27 cellular contexts compared by ENCODE assay signal in the genomic region with DNA sequence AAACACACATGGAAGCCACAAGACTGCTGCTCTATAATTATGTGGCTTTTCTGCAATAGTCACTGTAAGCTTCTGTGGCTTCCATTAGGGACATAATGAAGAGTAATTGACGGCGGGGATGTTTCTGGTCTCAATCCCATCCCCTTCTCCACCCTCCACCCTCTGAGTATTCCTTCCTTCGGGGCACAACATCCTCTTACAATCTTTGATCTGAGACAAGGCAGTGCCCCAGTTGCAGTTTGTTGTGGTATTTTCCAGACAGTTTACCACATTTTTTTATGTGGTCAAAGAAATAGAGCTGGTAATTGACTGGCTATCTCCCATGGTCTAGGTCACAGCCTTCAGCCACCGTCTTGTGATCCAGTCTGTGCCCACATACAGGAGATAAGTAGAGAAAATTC.
A peak's percentile ranks its signal among the peaks of the same experiment; 100 is the strongest.
DNase-seq lines count a peak whose midpoint lies in the region; ATAC-seq and TF ChIP-seq lines count a peak whose summit lies in the region.
"Had no signal": no experiment of that assay in that cellular context is flagged by ENCODE, and none has a peak within 500 bp of the region (broad histone marks: within the 10 kb centered on the region; RNA-seq: fewer than 3 reads in every experiment).

No MANE protein-coding gene starts in this region.

- H3K9me1 ChIP-seq in IMR-90 (ENCODE audit: insufficient read depth, low read length), result peaks cover 3% of the 10 kb centered on the region

- H3K79me1 ChIP-seq in IMR-90 (ENCODE audit: low read depth in 1 of 2, low read length in 2 of 2), result no peaks in the 10 kb centered on the region

- peak overlapping the region; percentile 25; the same call in 1 of the 2 replicates for H2BK20ac ChIP-seq in IMR-90 (ENCODE audit: low read depth, low read length)

- H3K4me1 ChIP-seq in BE2C, result peaks cover 7% of the 10 kb centered on the region
- H3K4me1 ChIP-seq in IMR-90 (ENCODE audit: control insufficient read depth, insufficient read depth, low read length), result no peaks in the 10 kb centered on the region
- H3K4me1 ChIP-seq: A549, right atrium auricular region had no signal

- H3K4me3 ChIP-seq in BE2C (ENCODE audit: low read depth, low read length) (no peak overlapping the region), IMR-90 (ENCODE audit: insufficient read depth, low read depth, low read length) (no peak overlapping the region)
- H3K4me3 ChIP-seq: A549, right atrium auricular region, tibial nerve had no signal

- H3K9me3 ChIP-seq in BE2C (no peaks in the 10 kb centered on the region), IMR-90 (ENCODE audit: control insufficient read depth, insufficient read depth, low read length) (no peaks in the 10 kb centered on the region)
- H3K9me3 ChIP-seq: A549, right atrium auricular region, tibial nerve had no signal

- H2AFZ ChIP-seq in IMR-90 (replicated peaks; ENCODE audit: low read length, poor library complexity), result no peak overlapping the region

- DNase-seq in BE2C (peak; percentile 18), IMR-90 (no peak), SW480 (ENCODE audit: low spot score) (peak; percentile 61), glomerular visceral epithelial cell (ENCODE audit: extremely low spot score) (peak; percentile 31), SHP77 treated with DMSO at 0.1 percent for 48 hours (lab: John Stamatoyannopoulos, UW) (no peak), GDM1 (lab: John Stamatoyannopoulos, UW) (no peak), HK-2 (ENCODE audit: unreplicated experiment) (no peak)
- DNase-seq: activated CD4-positive, alpha-beta T cell treated with anti-CD3 and anti-CD28 coated beads for 48 hours; activated CD8-positive, alpha-beta memory T cell treated with anti-CD3 and anti-CD28 coated beads for 24 hours; activated gamma-delta T cell; activated naive CD8-positive, alpha-beta T cell treated with anti-CD3 and anti-CD28 coated beads, Interleukin-2, amount 10 ng/mL, durations not matched to agents 7 days and 5 days; cerebellar nuclear complex; GF-D8; glutamatergic neuron; Karpas-422; kidney; MV-4-11; naive thymus-derived CD4-positive, alpha-beta T cell; NCI-H146; NCI-H2171 treated with DMSO at 0.1 percent for 48 hours; NCI-H526 treated with DMSO at 0.1 percent for 48 hours; stimulated activated CD4-positive, alpha-beta T cell treated with anti-CD3 and anti-CD28 coated beads, Interleukin-2, amount 100 ng/mL, for 48 hours had no signal

- in situ Hi-C loops in IMR-90 (cut with MboI; ENCODE audit: low sequenced_read_pairs), result no loop called here

- H3K23ac ChIP-seq in IMR-90 (ENCODE audit: low read depth, low read length), result no peak overlapping the region

- no peak overlapping the region for H2BK5ac ChIP-seq in IMR-90 (ENCODE audit: low read depth, low read length, poor library complexity, severe bottlenecking)

- H3K4ac ChIP-seq in IMR-90 (ENCODE audit: low read depth, low read length), result no peak overlapping the region

- no peak overlapping the region for H4K91ac ChIP-seq in IMR-90 (ENCODE audit: insufficient read depth, low read depth, low read length)

- no peak overlapping the region for H2AK9ac ChIP-seq in IMR-90 (replicated peaks; ENCODE audit: low read depth, low read length, poor library complexity)

- intact Hi-C loops in IMR-90 (cut with micrococcal nuclease), result no loop called here

- no peaks in the 10 kb centered on the region for H4K20me1 ChIP-seq in IMR-90 (ENCODE audit: insufficient read depth, low read length)

- CTCF ChIA-PET in IMR-90 (lab: Yijun Ruan, JAX), result no interaction called here

- no peak for TF ChIP-seq RAD21 in IMR-90 (IDR thresholded peaks at IDR 0.05; ENCODE audit: low read length)

- H4K8ac ChIP-seq in IMR-90 (ENCODE audit: low read depth in 2 of 2, low read length in 2 of 2), result 0 out of 4 replicates have a peak overlapping the region, but pooled peaks of 1 of the 2 experiments have one; percentile 13

- H3K14ac ChIP-seq in IMR-90 (replicated peaks; ENCODE audit: low read depth, low read length), result peak overlapping the region; percentile 48; the same call in 1 of the 2 replicates

- H2BK15ac ChIP-seq in IMR-90 (ENCODE audit: low read depth, low read length), result no peak overlapping the region

- dilution Hi-C loops in IMR-90 (cut with HindIII; ENCODE audit: low sequenced_read_pairs, unreplicated experiment), result no loop called here

- H2BK120ac ChIP-seq in IMR-90 (ENCODE audit: low read depth, low read length), result no peak overlapping the region

- no peak overlapping the region for H3K27ac ChIP-seq in IMR-90 (ENCODE audit: insufficient read depth, low read length)
- H3K27ac ChIP-seq: A549, right atrium auricular region, RWPE1 had no signal

- H3K56ac ChIP-seq in IMR-90 (ENCODE audit: extremely low read depth, insufficient read depth, low read length), result no peak overlapping the region

- no peak overlapping the region for H2AK5ac ChIP-seq in IMR-90 (ENCODE audit: low read depth, low read length)

- no peak overlapping the region for H3K9ac ChIP-seq in IMR-90 (ENCODE audit: low read depth, low read length)

- H3K36me3 ChIP-seq in BE2C (no peaks in the 10 kb centered on the region), IMR-90 (ENCODE audit: control insufficient read depth, insufficient read depth, low read length) (no peaks in the 10 kb centered on the region)
- H3K36me3 ChIP-seq: right atrium auricular region, tibial nerve had no signal

- H3K27me3 ChIP-seq in BE2C (no peaks in the 10 kb centered on the region), IMR-90 (ENCODE audit: control insufficient read depth, insufficient read depth, low read length) (no peaks in the 10 kb centered on the region)
- H3K27me3 ChIP-seq: right atrium auricular region, tibial nerve had no signal

- no peak overlapping the region for H4K5ac ChIP-seq in IMR-90 (ENCODE audit: low read depth, low read length)

- TF ChIP-seq POLR2A in IMR-90 (IDR thresholded peaks at IDR 0.05; ENCODE audit: low read depth, low read length), result no peak

- no TSS peak for BruUV-seq in IMR-90 (replicated peaks; lab: Mats Ljungman, UMichigan)

- H3K4me2 ChIP-seq in IMR-90 (ENCODE audit: low read depth, low read length), result no peak overlapping the region
- H3K4me2 ChIP-seq: A549 had no signal

- no CpG with 5 or more reads among the region's 4 CpGs for WGBS in IMR-90 (ENCODE audit: extremely low coverage in 2 of 2, insufficient read length in 1 of 2), 2 experiments

- POLR2A ChIA-PET in IMR-90 (lab: Charles Lee; ENCODE audit: unreplicated experiment), result no interaction called here

- ATAC-seq in IMR-90 (ENCODE audit: low read depth) (no peak), HG02981 (IDR thresholded peaks at IDR 0.05; ENCODE audit: unreplicated experiment) (no peak)
- ATAC-seq: A549; naive thymus-derived CD4-positive, alpha-beta T cell had no signal

- no peak overlapping the region; the same call in 1 of the 2 replicates for H3K18ac ChIP-seq in IMR-90 (ENCODE audit: low read depth, low read length)

- no peak for TF ChIP-seq CTCF in BE2C (IDR thresholded peaks at IDR 0.05; ENCODE audit: low read depth, low read length)
- TF ChIP-seq CTCF in IMR-90 (conservative IDR thresholded peaks at IDR 0.05; ENCODE audit: low read depth, low read length), result no peak

TF ChIP-seq in IMR-90, 13 proteins besides CTCF, POLR2A, EP300 and RAD21:
- TF ChIP-seq MAZ (IDR thresholded peaks at IDR 0.05; ENCODE audit: borderline replicate concordance, low read depth, low read length), result no peak
- TF ChIP-seq, protein P1, sequence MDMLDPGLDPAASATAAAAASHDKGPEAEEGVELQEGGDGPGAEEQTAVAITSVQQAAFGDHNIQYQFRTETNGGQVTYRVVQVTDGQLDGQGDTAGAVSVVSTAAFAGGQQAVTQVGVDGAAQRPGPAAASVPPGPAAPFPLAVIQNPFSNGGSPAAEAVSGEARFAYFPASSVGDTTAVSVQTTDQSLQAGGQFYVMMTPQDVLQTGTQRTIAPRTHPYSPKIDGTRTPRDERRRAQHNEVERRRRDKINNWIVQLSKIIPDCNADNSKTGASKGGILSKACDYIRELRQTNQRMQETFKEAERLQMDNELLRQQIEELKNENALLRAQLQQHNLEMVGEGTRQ (IDR thresholded peaks at IDR 0.05; ENCODE audit: low read depth, low read length), result no peak
- TF ChIP-seq, protein P2, sequence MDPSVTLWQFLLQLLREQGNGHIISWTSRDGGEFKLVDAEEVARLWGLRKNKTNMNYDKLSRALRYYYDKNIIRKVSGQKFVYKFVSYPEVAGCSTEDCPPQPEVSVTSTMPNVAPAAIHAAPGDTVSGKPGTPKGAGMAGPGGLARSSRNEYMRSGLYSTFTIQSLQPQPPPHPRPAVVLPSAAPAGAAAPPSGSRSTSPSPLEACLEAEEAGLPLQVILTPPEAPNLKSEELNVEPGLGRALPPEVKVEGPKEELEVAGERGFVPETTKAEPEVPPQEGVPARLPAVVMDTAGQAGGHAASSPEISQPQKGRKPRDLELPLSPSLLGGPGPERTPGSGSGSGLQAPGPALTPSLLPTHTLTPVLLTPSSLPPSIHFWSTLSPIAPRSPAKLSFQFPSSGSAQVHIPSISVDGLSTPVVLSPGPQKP (IDR thresholded peaks at IDR 0.05; ENCODE audit: borderline replicate concordance, low read depth, low read length), result no peak
- TF ChIP-seq RCOR1 (IDR thresholded peaks at IDR 0.05; ENCODE audit: insufficient replicate concordance, low read length), result no peak
- TF ChIP-seq FOS (IDR thresholded peaks at IDR 0.05; ENCODE audit: low read depth, low read length), result no peak

Comparison
In these comparisons a context has a peak if more than half of its experiments do, and no peak if none do; other contexts are left out.
1. DNase-seq: peak in BE2C (single experiment), SW480 (single experiment) and glomerular visceral epithelial cell (single experiment); none in IMR-90 (single experiment), SHP77 treated with DMSO at 0.1 percent for 48 hours (single experiment), GDM1 (single experiment) and HK-2 (single experiment).